ENCODE assay signal across 20 cellular contexts in genomic region chr6:54860739-54861138, GRCh38. TPM values are rescaled to one million over a fixed set of nuclear protein-coding genes. Genes with fewer than 3 reads are reported as not detected.
DNase-seq lines count a peak whose midpoint lies in the region; ATAC-seq, FAIRE-seq and TF ChIP-seq lines count a peak whose summit lies in the region.
"Had no signal": no experiment of that assay in that cellular context is flagged by ENCODE, and none has a peak within 500 bp of the region (broad histone marks: within the 10 kb centered on the region; RNA-seq: fewer than 3 reads in every experiment).

No MANE protein-coding gene starts in this region.

- ATAC-seq in HG03378 (IDR thresholded peaks at IDR 0.05; ENCODE audit: unreplicated experiment) = no peak
- ATAC-seq: activated CD8-positive, alpha-beta T cell treated with anti-CD3 and anti-CD28 coated beads for 36 hours; heart left ventricle had no signal

- TF ChIP-seq CTCF in choroid plexus epithelial cell (conservative IDR thresholded peaks at IDR 0.05; ENCODE audit: low read depth, low read length) = no peak

- TF ChIP-seq POLR2A in H54 (IDR thresholded peaks at IDR 0.05; ENCODE audit: low read depth, low read length) = no peak

- H3K4me3 ChIP-seq in choroid plexus epithelial cell (ENCODE audit: low read depth, low read length) = no peak overlapping the region
- H3K4me3 ChIP-seq: HAP-1, heart left ventricle, skin epidermis, tibial nerve had no signal

- DNase-seq in H54 (ENCODE audit: insufficient read length, low spot score) (peak; percentile 54), RPMI7951 (ENCODE audit: low read depth) (peak; percentile 46), choroid plexus epithelial cell (ENCODE audit: low read depth) (peak; percentile 89), renal cortical epithelial cell (ENCODE audit: low read depth) (peak; percentile 96), iPS-NIHi11 (ENCODE audit: low spot score) (no peak), GM19238 (ENCODE audit: insufficient read length, low spot score) (no peak), D341Med (ENCODE audit: low spot score) (no peak)
- DNase-seq: activated CD8-positive, alpha-beta T cell treated with anti-CD3 and anti-CD28 coated beads for 36 hours; activated naive CD8-positive, alpha-beta T cell treated with anti-CD3 and anti-CD28 coated beads, Interleukin-2, amount 10 ng/mL, durations not matched to agents 7 days and 5 days; C1 segment of cervical spinal cord; heart left ventricle; Kasumi-1; NCI-H446 had no signal

- FAIRE-seq in H54 (lab: Jason Lieb, UNC) = peak; percentile 97
- FAIRE-seq: endothelial cell of umbilical vein had no signal

RNA-seq across cellular contexts. Expression of gene FAM83B, which starts 14.2 kb away (rescaled TPM):
- total RNA-seq in RPMI7951 (2014; rRNA removed; shearing (Covaris generic)) = not detected in 2 replicates
- total RNA-seq in renal cortical epithelial cell = 13.5 and 17.2 TPM in 2 replicates
- total RNA-seq: activated CD8-positive, alpha-beta T cell treated with anti-CD3 and anti-CD28 coated beads for 36 hours; activated naive CD8-positive, alpha-beta T cell treated with anti-CD3 and anti-CD28 coated beads, Interleukin-2, amount 10 ng/mL, durations not matched to agents 7 days and 5 days; chondrocyte; endothelial cell of umbilical vein; OCI-LY7; tibial nerve had no signal

Comparison
In these comparisons a context has a peak if more than half of its experiments do, and no peak if none do; other contexts are left out.
1. DNase-seq: peak in H54 (single experiment), RPMI7951 (single experiment), choroid plexus epithelial cell (single experiment) and renal cortical epithelial cell (single experiment); none in iPS-NIHi11 (single experiment), GM19238 (single experiment) and D341Med (single experiment).
2. RNA of gene FAM83B, which starts 14.2 kb away (total RNA-seq): 13.5 to 17.2 TPM in renal cortical epithelial cell; not detected in RPMI7951; every median in the first group is over 10 times any median in the second.